12 cellular contexts compared by ENCODE assay signal in the genomic region with DNA sequence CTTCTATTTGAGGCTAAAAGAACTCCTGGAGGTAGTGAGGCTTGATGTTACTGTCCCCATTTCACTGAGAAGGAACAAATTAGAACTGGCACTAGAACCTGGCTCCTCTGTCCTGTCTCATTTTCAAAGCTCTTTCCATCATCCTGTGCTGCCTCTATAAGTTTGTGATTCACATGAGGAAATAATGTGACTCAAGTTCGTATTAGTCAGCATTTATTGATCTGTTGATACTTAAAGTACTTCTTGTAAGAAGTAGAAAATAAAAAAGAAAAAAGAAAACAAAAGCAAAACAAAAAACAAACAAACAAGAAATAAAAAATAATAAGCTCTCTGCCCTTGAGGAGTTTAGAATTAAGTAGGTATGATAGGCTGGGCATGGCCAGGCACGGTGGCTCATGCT. TPM values are rescaled to one million over a fixed set of nuclear protein-coding genes. Genes with fewer than 3 reads are reported as not detected.
DNase-seq lines count a peak whose midpoint lies in the region; ATAC-seq and TF ChIP-seq lines count a peak whose summit lies in the region.
"Had no signal": no experiment of that assay in that cellular context is flagged by ENCODE, and none has a peak within 500 bp of the region (broad histone marks: within the 10 kb centered on the region; RNA-seq: fewer than 3 reads in every experiment).

No MANE protein-coding gene starts in this region.

- CTCF ChIA-PET in PC-9 (lab: Charles Lee) = no interaction called here

- H3K4me2 ChIP-seq in PC-9 = no peak overlapping the region; the same call in 1 of the 2 replicates
- H3K4me2 ChIP-seq: BLaER1 had no signal

- peaks cover 20% of the 10 kb centered on the region for H3K79me2 ChIP-seq in PC-9 (ENCODE audit: low read depth)

- no peak for TF ChIP-seq CTCF in PC-9 (conservative IDR thresholded peaks at IDR 0.05)
- TF ChIP-seq CTCF in body of pancreas (IDR thresholded peaks at IDR 0.05) = no peak

- H3K27me3 ChIP-seq in PC-9 (ENCODE audit: insufficient read depth, low read depth) (no peaks in the 10 kb centered on the region), body of pancreas (no peaks in the 10 kb centered on the region)
- H3K27me3 ChIP-seq: BLaER1 had no signal

- H3K9me3 ChIP-seq in PC-9 (ENCODE audit: insufficient read depth, low read depth) (no peaks in the 10 kb centered on the region), body of pancreas (no peaks in the 10 kb centered on the region)
- H3K9me3 ChIP-seq: BLaER1 had no signal

- POLR2A ChIA-PET in PC-9 (lab: Charles Lee; ENCODE audit: unreplicated experiment) = no interaction called here

- 0 out of 2 replicates have a peak overlapping the region, but pooled peaks have one; percentile 23 for H3K27ac ChIP-seq in PC-9
- H3K27ac ChIP-seq in body of pancreas = no peak overlapping the region
- H3K27ac ChIP-seq: BLaER1, SK-N-MC had no signal

- H2AFZ ChIP-seq in PC-9 = 0 out of 2 replicates have a peak overlapping the region, but pooled peaks have one; percentile 12

- BruUV-seq in PC-9 (replicated peaks; lab: Mats Ljungman, UMichigan) = no TSS peak

- WGBS in body of pancreas, 2 donors = 57 to 77% methylated on average over 2 of the region's 2 CpGs

- DNase-seq in HCEC 1CT (peak; percentile 18), PC-9 (peak in 1 of 2 experiments; percentile 57), kidney tubule cell (ENCODE audit: low spot score) (peak; percentile 45), body of pancreas (no peak), Kasumi-1 (lab: John Stamatoyannopoulos, UW) (no peak)
- DNase-seq: MM.1S, NCI-H1105 treated with DMSO at 0.1 percent for 48 hours, NCI-H187, NCI-H446 had no signal

- no peak for TF ChIP-seq POLR2A in body of pancreas (IDR thresholded peaks at IDR 0.05)

- H3K9me2 ChIP-seq in PC-9 (ENCODE audit: insufficient read depth) = no peaks in the 10 kb centered on the region

- ATAC-seq in body of pancreas = no peak
- ATAC-seq: Right ventricle myocardium inferior had no signal

- H3K4me1 ChIP-seq in PC-9 (replicated peaks; ENCODE audit: insufficient read depth) (peaks cover 11% of the 10 kb centered on the region), body of pancreas (peaks cover 11% of the 10 kb centered on the region)

- H3F3A ChIP-seq in PC-9 (ENCODE audit: insufficient read depth, low read depth) = peaks cover 11% of the 10 kb centered on the region; the same call in 1 of the 2 replicates

- intact Hi-C loops in PC-9 (cut with micrococcal nuclease; ENCODE audit: unreplicated experiment) = no loop called here
- intact Hi-C loops in body of pancreas (cut with DNase I) = no loop called here

- no peaks in the 10 kb centered on the region for H4K20me1 ChIP-seq in PC-9 (ENCODE audit: insufficient read depth)

- H3K36me3 ChIP-seq in PC-9 (ENCODE audit: low read depth) (no peaks in the 10 kb centered on the region), body of pancreas (replicated peaks in 1 of 2; ENCODE audit: insufficient read depth in 1 of 2, low read depth in 2 of 2) (no peaks in the 10 kb centered on the region)

- H3K4me3 ChIP-seq in PC-9 (no peak overlapping the region), body of pancreas (no peak overlapping the region)
- H3K4me3 ChIP-seq: BLaER1, SK-N-MC had no signal

RNA-seq across cellular contexts. Expression of a gene that starts 2.3 kb away (rescaled TPM):
- total RNA-seq in PC-9 (2021) = 37.4 and 42.0 TPM in 2 replicates
- total RNA-seq in body of pancreas = not detected

RNA-seq across cellular contexts. Expression of a gene that starts 29.6 kb away (rescaled TPM):
- 291 and 303 TPM in 2 replicates for total RNA-seq in PC-9 (2021)
- total RNA-seq in body of pancreas = 100 to 1,000 TPM; 337 to 403 TPM

RNA-seq across cellular contexts. Expression of a gene that starts 33.7 kb away (rescaled TPM):
- total RNA-seq in PC-9 (2021) = 67.2 and 82.5 TPM in 2 replicates
- total RNA-seq in body of pancreas = 10 to 100 TPM; 25.4 to 25.7 TPM

RNA-seq across cellular contexts. Expression of a gene that starts 33.8 kb away (rescaled TPM):
- 118 and 124 TPM in 2 replicates for total RNA-seq in PC-9 (2021)
- total RNA-seq in body of pancreas = 10 to 100 TPM in 1 of 2 donors, 1 to 10 TPM in 1; 9.2 to 11.7 TPM

RNA-seq across cellular contexts. Expression of a gene that starts 55.6 kb away (rescaled TPM):
- total RNA-seq in PC-9 (2021) (53.4 and 67.3 TPM in 2 replicates), body of pancreas (10 to 100 TPM; 40.0 to 53.7 TPM)

Comparison
In these comparisons a context has a peak if more than half of its experiments do, and no peak if none do; other contexts are left out.
1. DNase-seq: peak in HCEC 1CT (single experiment) and kidney tubule cell (single experiment); none in body of pancreas (0 of 4) and Kasumi-1 (0 of 2).
2. RNA of a gene that starts 2.3 kb away (total RNA-seq): 37.4 to 42.0 TPM in PC-9; not detected in body of pancreas; every median in the first group is over 10 times any median in the second.